17 cellular contexts compared by ENCODE assay signal in the genomic region with DNA sequence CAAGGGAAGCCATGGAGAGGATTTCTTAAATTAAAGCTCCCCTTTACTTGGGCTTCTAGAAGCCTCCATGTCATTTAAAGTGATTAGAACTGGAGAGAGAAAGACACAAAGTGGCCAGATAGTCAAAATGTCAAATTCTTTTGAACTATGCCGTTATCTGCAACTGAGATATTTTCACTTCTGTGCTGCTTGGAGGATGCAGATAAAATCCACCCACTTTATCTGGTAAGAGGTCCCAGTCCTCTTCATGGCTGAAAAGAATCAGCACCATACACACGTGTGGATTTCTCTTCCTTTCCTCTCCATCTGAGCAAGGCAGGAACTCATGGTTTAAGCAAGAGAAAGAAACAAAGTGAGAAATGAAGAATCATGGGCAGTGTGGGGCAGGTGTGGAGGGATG.
"Had no signal": no experiment of that assay in that cellular context is flagged by ENCODE, and none has a peak within 500 bp of the region (broad histone marks: within the 10 kb centered on the region; RNA-seq: fewer than 3 reads in every experiment).

No MANE protein-coding gene starts in this region.

- H3K4me3 ChIP-seq: breast epithelium, prostate gland, thyroid gland had no signal

- H3K9me3 Mint-ChIP-seq: activated naive CD4-positive, alpha-beta T cell treated with anti-CD3 and anti-CD28 coated beads, Interleukin-2, amount 10 ng/mL, durations not matched to agents 7 days and 5 days; activated naive CD8-positive, alpha-beta T cell treated with anti-CD3 and anti-CD28 coated beads, Interleukin-2, amount 50 U/mL, for 24 hours; activated T-cell treated with anti-CD3 and anti-CD28 coated beads, Interleukin-2, amount 50 U/mL, for 24 hours; memory B cell; stimulated activated effector memory CD8-positive, alpha-beta T cell treated with anti-CD3 and anti-CD28 coated beads, Interleukin-12 subunit alpha, Interleukin-12 subunit beta, amount 100 ng/mL, for 72 hours had no signal

- DNase-seq: activated CD4-positive, alpha-beta T cell treated with anti-CD3 and anti-CD28 coated beads for 36 hours; activated CD8-positive, alpha-beta T cell treated with anti-CD3 and anti-CD28 coated beads, Interleukin-2, amount 10 ng/mL, durations not matched to agents 7 days and 5 days; activated naive CD4-positive, alpha-beta T cell treated with anti-CD3 and anti-CD28 coated beads, Interleukin-2, amount 10 ng/mL, durations not matched to agents 7 days and 5 days; activated naive CD8-positive, alpha-beta T cell treated with anti-CD3 and anti-CD28 coated beads, Interleukin-2, amount 50 U/mL, for 24 hours; activated T-cell treated with anti-CD3 and anti-CD28 coated beads, Interleukin-2, amount 50 U/mL, for 24 hours; aorta; cortex of kidney; effector CD4-positive, alpha-beta T cell; naive thymus-derived CD8-positive, alpha-beta T cell; right cardiac atrium; stimulated activated CD4-positive, alpha-beta T cell treated with anti-CD3 and anti-CD28 coated beads, Interleukin-4, amount 100 ng/mL, for 24 hours; thyroid gland had no signal

- H3K4me1 ChIP-seq: breast epithelium, thyroid gland had no signal

- H3K27me3 ChIP-seq: breast epithelium, thyroid gland had no signal

- H3K27me3 Mint-ChIP-seq: activated CD4-positive, alpha-beta T cell treated with anti-CD3 and anti-CD28 coated beads for 36 hours; activated T-cell treated with anti-CD3 and anti-CD28 coated beads, Interleukin-2, amount 50 U/mL, for 24 hours had no signal

- H3K27ac Mint-ChIP-seq: activated CD4-positive, alpha-beta T cell treated with anti-CD3 and anti-CD28 coated beads for 36 hours; activated CD8-positive, alpha-beta T cell treated with anti-CD3 and anti-CD28 coated beads, Interleukin-2, amount 10 ng/mL, durations not matched to agents 7 days and 5 days; activated naive CD4-positive, alpha-beta T cell treated with anti-CD3 and anti-CD28 coated beads, Interleukin-2, amount 10 ng/mL, durations not matched to agents 7 days and 5 days; activated naive CD8-positive, alpha-beta T cell treated with anti-CD3 and anti-CD28 coated beads, Interleukin-2, amount 50 U/mL, for 24 hours; activated T-cell treated with anti-CD3 and anti-CD28 coated beads, Interleukin-2, amount 50 U/mL, for 24 hours; memory B cell; stimulated activated effector memory CD8-positive, alpha-beta T cell treated with anti-CD3 and anti-CD28 coated beads, Interleukin-12 subunit alpha, Interleukin-12 subunit beta, amount 100 ng/mL, for 72 hours had no signal

- ATAC-seq: activated CD4-positive, alpha-beta T cell treated with anti-CD3 and anti-CD28 coated beads for 36 hours; activated CD8-positive, alpha-beta T cell treated with anti-CD3 and anti-CD28 coated beads, Interleukin-2, amount 10 ng/mL, durations not matched to agents 7 days and 5 days; activated naive CD8-positive, alpha-beta T cell treated with anti-CD3 and anti-CD28 coated beads, Interleukin-2, amount 50 U/mL, for 24 hours; esophagus mucosa; naive thymus-derived CD8-positive, alpha-beta T cell; stimulated activated effector memory CD8-positive, alpha-beta T cell treated with anti-CD3 and anti-CD28 coated beads, Interleukin-12 subunit alpha, Interleukin-12 subunit beta, amount 100 ng/mL, for 72 hours had no signal

- H3K27ac ChIP-seq: breast epithelium had no signal

- H3K4me1 Mint-ChIP-seq: activated naive CD4-positive, alpha-beta T cell treated with anti-CD3 and anti-CD28 coated beads, Interleukin-2, amount 10 ng/mL, durations not matched to agents 7 days and 5 days; activated naive CD8-positive, alpha-beta T cell treated with anti-CD3 and anti-CD28 coated beads, Interleukin-2, amount 50 U/mL, for 24 hours; memory B cell; naive thymus-derived CD8-positive, alpha-beta T cell had no signal

- H3K4me3 Mint-ChIP-seq: activated CD4-positive, alpha-beta T cell treated with anti-CD3 and anti-CD28 coated beads for 36 hours; activated CD8-positive, alpha-beta T cell treated with anti-CD3 and anti-CD28 coated beads, Interleukin-2, amount 10 ng/mL, durations not matched to agents 7 days and 5 days; activated naive CD4-positive, alpha-beta T cell treated with anti-CD3 and anti-CD28 coated beads, Interleukin-2, amount 10 ng/mL, durations not matched to agents 7 days and 5 days; activated naive CD8-positive, alpha-beta T cell treated with anti-CD3 and anti-CD28 coated beads, Interleukin-2, amount 50 U/mL, for 24 hours; activated T-cell treated with anti-CD3 and anti-CD28 coated beads, Interleukin-2, amount 50 U/mL, for 24 hours; memory B cell; naive thymus-derived CD8-positive, alpha-beta T cell; stimulated activated effector memory CD8-positive, alpha-beta T cell treated with anti-CD3 and anti-CD28 coated beads, Interleukin-12 subunit alpha, Interleukin-12 subunit beta, amount 100 ng/mL, for 72 hours had no signal

- H3K36me3 Mint-ChIP-seq: activated naive CD4-positive, alpha-beta T cell treated with anti-CD3 and anti-CD28 coated beads, Interleukin-2, amount 10 ng/mL, durations not matched to agents 7 days and 5 days; memory B cell; naive thymus-derived CD8-positive, alpha-beta T cell; stimulated activated effector memory CD8-positive, alpha-beta T cell treated with anti-CD3 and anti-CD28 coated beads, Interleukin-12 subunit alpha, Interleukin-12 subunit beta, amount 100 ng/mL, for 72 hours had no signal

- H3K36me3 ChIP-seq: breast epithelium, prostate gland, thyroid gland had no signal

- H3K9me3 ChIP-seq: breast epithelium, prostate gland, thyroid gland had no signal
